12 cellular contexts compared by ENCODE assay signal in genomic region chr5:14147210-14147609, GRCh38. TPM values are rescaled to one million over a fixed set of nuclear protein-coding genes. Genes with fewer than 3 reads are reported as not detected.
A peak's percentile ranks its signal among the peaks of the same experiment; 100 is the strongest.
DNase-seq lines count a peak whose midpoint lies in the region; ATAC-seq and TF ChIP-seq lines count a peak whose summit lies in the region.
"Had no signal": no experiment of that assay in that cellular context is flagged by ENCODE, and none has a peak within 500 bp of the region (broad histone marks: within the 10 kb centered on the region; RNA-seq: fewer than 3 reads in every experiment).

No MANE protein-coding gene starts in this region.

- TF ChIP-seq CTCF in brain microvascular endothelial cell (IDR thresholded peaks at IDR 0.05; ENCODE audit: low read depth, low read length, missing control alignments), result no peak
- no peak for TF ChIP-seq CTCF in psoas muscle (IDR thresholded peaks at IDR 0.05)

- H3K27me3 ChIP-seq in brain microvascular endothelial cell (replicated peaks) (no peaks in the 10 kb centered on the region), psoas muscle (ENCODE audit: insufficient read depth in 3 of 3, low read length in 2 of 3) (no peaks in the 10 kb centered on the region)
- H3K27me3 ChIP-seq: dorsolateral prefrontal cortex had no signal

- ATAC-seq in psoas muscle (peak in 1 of 4 donors; percentile 30), GM21526 (IDR thresholded peaks at IDR 0.05; ENCODE audit: low FRiP score, unreplicated experiment) (no peak)

- peaks cover 15% of the 10 kb centered on the region for H3K36me3 ChIP-seq in brain microvascular endothelial cell (replicated peaks)
- H3K36me3 ChIP-seq in psoas muscle (ENCODE audit: insufficient read depth in 1 of 2, low read depth in 1 of 2), result no peaks in the 10 kb centered on the region

- peak; percentile 91 for DNase-seq in DMS153 (lab: John Stamatoyannopoulos, UW)
- peak; percentile 29 for DNase-seq in NCI-H1417 treated with DMSO at 0.1 percent for 48 hours (lab: John Stamatoyannopoulos, UW)
- DNase-seq in brain microvascular endothelial cell, result no peak
- no peak for DNase-seq in psoas muscle
- no peak for DNase-seq in Ammon's horn (ENCODE audit: low spot score)
- DNase-seq in UCSD-AML1 (lab: John Stamatoyannopoulos, UW; ENCODE audit: unreplicated experiment), result no peak
- no peak for DNase-seq in stimulated activated CD4-positive, alpha-beta T cell treated with anti-CD3 and anti-CD28 coated beads, Interleukin-12 subunit alpha, Interleukin-12 subunit beta, amount 100 ng/mL, for 4 hours
- DNase-seq: activated CD4-positive, CD25-positive, alpha-beta regulatory T cell; DMS53; dorsolateral prefrontal cortex had no signal

- H3K4me3 ChIP-seq in brain microvascular endothelial cell (ENCODE audit: low read depth, low read length) (peak overlapping the region; percentile 96), psoas muscle (peak overlapping the region; percentile 96)

- intact Hi-C loops in psoas muscle (cut with DNase I), result loop anchor here (5.0 kb wide), 2 partner anchors 35 to 50 kb away; no protein-coding TSS in a partner anchor

- peak overlapping the region; percentile 95 for H3K27ac ChIP-seq in brain microvascular endothelial cell
- H3K27ac ChIP-seq in psoas muscle, result peak overlapping the region; percentile 95
- H3K27ac ChIP-seq: parathyroid adenoma had no signal

- 12 to 19% (median 14%) methylated on average over 8 of the region's 8 CpGs for WGBS in psoas muscle, 3 donors

- in situ Hi-C loops in brain microvascular endothelial cell (cut with HindIII; ENCODE audit: low pct_ligation_motif_present, low sequenced_read_pairs), result no loop called here

- peaks cover 51% of the 10 kb centered on the region for H3K4me1 ChIP-seq in psoas muscle

- no peaks in the 10 kb centered on the region for H3K9me3 ChIP-seq in psoas muscle

RNA-seq across cellular contexts. Expression of gene TRIO, which starts 4.1 kb away (rescaled TPM):
- 10 to 100 TPM; 35.0 to 77.5 (median 51.7) TPM for total RNA-seq in psoas muscle
- polyA plus RNA-seq in psoas muscle, result 10 to 100 TPM; 18.5 to 31.7 (median 19.4) TPM

Comparison
In these comparisons a context has a peak if more than half of its experiments do, and no peak if none do; other contexts are left out.
1. DNase-seq: peak in DMS153 (single experiment) and NCI-H1417 treated with DMSO at 0.1 percent for 48 hours (single experiment); none in brain microvascular endothelial cell (single experiment), psoas muscle (0 of 2), Ammon's horn (single experiment), UCSD-AML1 (single experiment) and stimulated activated CD4-positive, alpha-beta T cell treated with anti-CD3 and anti-CD28 coated beads, Interleukin-12 subunit alpha, Interleukin-12 subunit beta, amount 100 ng/mL, for 4 hours (single experiment).